ENCODE assay signal across 30 cellular contexts in the genomic region with DNA sequence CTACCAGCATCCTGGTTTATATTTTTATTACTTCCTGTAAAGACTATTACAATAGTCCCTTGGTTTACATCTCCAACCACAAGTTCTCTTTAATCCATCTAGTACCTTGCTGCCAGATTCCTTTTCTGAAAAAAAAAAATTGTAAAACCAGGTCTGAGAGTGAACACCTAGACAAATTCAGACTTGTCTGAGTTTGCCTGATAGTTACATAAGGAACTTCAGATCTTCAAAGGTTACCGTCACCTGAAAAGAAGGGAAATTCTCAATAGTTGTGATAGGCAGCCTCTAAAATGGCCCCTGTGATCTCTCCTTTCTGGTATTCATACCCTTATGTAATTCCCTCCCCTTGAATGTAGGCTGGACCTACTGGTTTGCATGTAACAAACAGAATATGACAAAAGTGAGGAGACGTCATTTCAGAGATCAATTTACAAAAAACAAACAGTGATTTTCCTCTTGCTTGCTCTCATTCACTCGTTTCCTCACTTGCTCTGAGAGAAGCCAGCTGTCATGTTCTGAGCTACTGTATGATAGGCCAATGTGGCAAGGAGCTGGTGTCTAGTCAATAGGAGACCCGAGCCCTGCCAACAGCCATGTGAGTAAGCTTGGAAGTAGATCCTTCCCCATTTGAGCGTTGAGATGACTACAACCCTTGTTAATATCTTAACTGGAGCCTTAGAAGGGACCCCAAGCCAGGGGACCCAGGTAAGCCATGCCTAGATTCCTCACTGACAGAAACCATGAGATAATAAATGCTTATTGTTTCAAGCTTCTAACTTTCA.
DNase-seq lines count a peak whose midpoint lies in the region; ATAC-seq and TF ChIP-seq lines count a peak whose summit lies in the region.
"Had no signal": no experiment of that assay in that cellular context is flagged by ENCODE, and none has a peak within 500 bp of the region (broad histone marks: within the 10 kb centered on the region; RNA-seq: fewer than 3 reads in every experiment).

No MANE protein-coding gene starts in this region.

- TF ChIP-seq CTCF in suprapubic skin (IDR thresholded peaks at IDR 0.05) (no peak), gastrocnemius medialis (IDR thresholded peaks at IDR 0.05 in 4 of 5, conservative IDR thresholded peaks at IDR 0.05 in 1 of 5) (no peak)

- no peak for TF ChIP-seq EP300 in suprapubic skin (IDR thresholded peaks at IDR 0.05)

- DNase-seq in DMS79 treated with DMSO at 0.1 percent for 48 hours (lab: John Stamatoyannopoulos, UW) (peak; percentile 29), DMS79 (lab: John Stamatoyannopoulos, UW) (no peak), NCI-H2029 treated with DMSO at 0.1 percent for 48 hours (lab: John Stamatoyannopoulos, UW) (peak; percentile 15), suprapubic skin (ENCODE audit: low spot score in 2 of 2) (no peak), sciatic nerve (ENCODE audit: low spot score) (no peak), gastrocnemius medialis (no peak)
- no peak for DNase-seq in activated CD8-positive, alpha-beta memory T cell treated with anti-CD3 and anti-CD28 coated beads for 24 hours
- DNase-seq: 8988T; activated CD4-positive, alpha-beta T cell treated with anti-CD3 and anti-CD28 coated beads for 48 hours; activated naive CD4-positive, alpha-beta T cell treated with Interleukin-2 at 50 U/mL for 16 hours; activated T-cell treated with anti-CD3 and anti-CD28 coated beads, Interleukin-2, amount 50 U/mL, for 72 hours; amniotic stem cell; CD8-positive, alpha-beta T cell; colonic mucosa; DMS 273 treated with DMSO at 0.1 percent for 48 hours; effector memory CD8-positive, alpha-beta T cell; glutamatergic neuron; GOT3; kidney glomerular epithelial cell; lower lobe of right lung; NCI-H1105; NCI-H510A; Peyer's patch; stimulated activated CD4-positive, alpha-beta T cell treated with anti-CD3 and anti-CD28 coated beads, Interleukin-12 subunit alpha, Interleukin-12 subunit beta, amount 100 ng/mL, for 4 hours; T-helper 2 cell; thyroid gland had no signal

- H3K36me3 ChIP-seq in suprapubic skin (no peaks in the 10 kb centered on the region), gastrocnemius medialis (no peaks in the 10 kb centered on the region)
- H3K36me3 ChIP-seq: colonic mucosa, lower lobe of right lung, Peyer's patch, SJSA1, thyroid gland had no signal

- H3K27ac ChIP-seq in suprapubic skin (peak overlapping the region; percentile 70), gastrocnemius medialis (no peak overlapping the region)
- H3K27ac ChIP-seq: colonic mucosa, lower lobe of right lung, parathyroid adenoma, Peyer's patch, SJSA1, thyroid gland had no signal

- WGBS in suprapubic skin: 45% methylated on average over 5 of the region's 5 CpGs

- ATAC-seq in esophagus mucosa: peak; percentile 85
- no peak for ATAC-seq in sciatic nerve
- ATAC-seq in gastrocnemius medialis: no peak
- ATAC-seq: CD8-positive, alpha-beta T cell; effector memory CD8-positive, alpha-beta T cell; lower lobe of right lung; right cardiac atrium had no signal

- in situ Hi-C loops in gastrocnemius medialis (cut with MboI; ENCODE audit: low sequenced_read_pairs in 4 of 4): no loop called here

- H3K4me3 ChIP-seq in suprapubic skin (no peak overlapping the region), gastrocnemius medialis (no peak overlapping the region)
- H3K4me3 ChIP-seq: colonic mucosa, lower lobe of right lung, Peyer's patch, SJSA1, thyroid gland had no signal

- H3K27me3 ChIP-seq in suprapubic skin (no peaks in the 10 kb centered on the region), gastrocnemius medialis (no peaks in the 10 kb centered on the region)
- H3K27me3 ChIP-seq: colonic mucosa, Peyer's patch, SJSA1, thyroid gland had no signal

- H3K4me1 ChIP-seq in suprapubic skin (peaks cover 26% of the 10 kb centered on the region), gastrocnemius medialis (no peaks in the 10 kb centered on the region)
- H3K4me1 ChIP-seq: colonic mucosa, lower lobe of right lung, parathyroid adenoma, Peyer's patch, SJSA1, thyroid gland had no signal

- H3K9me3 ChIP-seq in suprapubic skin (no peaks in the 10 kb centered on the region), gastrocnemius medialis (no peaks in the 10 kb centered on the region)
- H3K9me3 ChIP-seq: colonic mucosa, lower lobe of right lung, Peyer's patch, SJSA1, thyroid gland had no signal

- TF ChIP-seq POLR2A in suprapubic skin (IDR thresholded peaks at IDR 0.05) (no peak), gastrocnemius medialis (IDR thresholded peaks at IDR 0.05) (no peak)

- intact Hi-C loops in sciatic nerve (cut with DNase I): no loop called here
- intact Hi-C loops in gastrocnemius medialis (cut with DNase I; ENCODE audit: low total_unique reads): no loop called here

Comparison
In these comparisons a context has a peak if more than half of its experiments do, and no peak if none do; other contexts are left out.
1. DNase-seq: peak in DMS79 treated with DMSO at 0.1 percent for 48 hours (single experiment) and NCI-H2029 treated with DMSO at 0.1 percent for 48 hours (single experiment); none in DMS79 (single experiment), suprapubic skin (0 of 2), sciatic nerve (single experiment), gastrocnemius medialis (0 of 2) and activated CD8-positive, alpha-beta memory T cell treated with anti-CD3 and anti-CD28 coated beads for 24 hours (single experiment).